ENCODE assay signal across 2 cellular contexts in the genomic region with DNA sequence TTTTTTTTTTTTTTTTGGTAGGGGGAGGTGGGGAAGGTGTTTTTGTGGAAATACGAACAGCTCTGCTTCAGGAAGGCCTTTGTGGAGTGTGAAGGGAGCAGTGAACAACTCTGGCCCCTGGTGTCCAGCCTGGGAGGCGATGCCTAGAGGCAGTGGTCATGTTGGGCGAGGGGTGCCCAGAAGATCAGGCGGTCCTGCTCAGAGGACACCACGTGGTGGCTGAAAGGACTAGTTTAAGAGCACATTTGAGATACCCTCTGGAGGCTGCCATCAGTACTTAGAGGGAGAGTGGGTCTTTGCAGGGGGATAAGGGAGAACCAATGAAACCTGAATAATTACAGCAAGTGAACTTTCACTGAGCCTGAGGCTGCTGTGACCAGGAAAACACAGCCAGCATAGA.
A peak's percentile ranks its signal among the peaks of the same experiment; 100 is the strongest.
TF ChIP-seq lines count a peak whose summit lies in the region.

No MANE protein-coding gene starts in this region.

TF ChIP-seq in WTC11, 78 proteins besides CTCF, POLR2A, EP300 and RAD21 (continued from another document):
- TF ChIP-seq, protein P1, sequence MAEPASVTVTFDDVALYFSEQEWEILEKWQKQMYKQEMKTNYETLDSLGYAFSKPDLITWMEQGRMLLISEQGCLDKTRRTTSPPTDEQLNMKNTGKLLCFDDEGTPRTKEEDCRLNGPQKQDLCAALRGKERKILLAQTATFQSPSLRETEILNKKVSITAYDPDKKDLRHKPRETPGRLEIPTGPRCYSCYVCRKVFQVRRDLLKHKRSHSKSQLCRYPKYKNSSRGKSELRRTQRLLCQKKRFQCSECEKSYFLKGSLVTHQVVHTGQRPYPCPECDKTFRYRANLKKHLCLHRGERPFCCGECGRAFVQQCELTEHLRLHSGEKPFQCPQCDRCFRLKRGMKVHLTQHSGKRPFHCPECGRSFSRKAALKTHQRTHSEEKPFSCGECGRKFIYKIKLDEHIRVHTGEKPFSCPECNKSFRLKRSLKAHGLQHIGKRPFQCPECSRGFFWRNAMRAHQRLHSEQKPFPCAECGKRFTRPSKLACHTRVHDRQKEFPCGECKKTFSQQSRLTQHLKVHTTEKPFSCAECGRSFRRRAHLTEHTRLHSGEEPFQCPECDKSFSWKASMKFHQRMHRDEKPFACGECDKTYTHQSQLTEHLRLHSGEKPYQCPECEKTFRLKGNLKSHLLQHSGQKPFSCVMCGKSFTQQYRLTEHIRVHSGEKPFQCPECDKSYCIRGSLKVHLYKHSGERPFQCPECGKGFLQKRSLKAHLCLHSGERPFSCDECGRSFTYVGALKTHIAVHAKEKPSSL (CRISPR knock-in tag; conservative IDR thresholded peaks at IDR 0.05) = no peak
- no peak for TF ChIP-seq SOX15 (CRISPR knock-in tag; IDR thresholded peaks at IDR 0.05)
- TF ChIP-seq ZNF423 (CRISPR knock-in tag; IDR thresholded peaks at IDR 0.05) = no peak
- TF ChIP-seq CBFB (CRISPR knock-in tag; IDR thresholded peaks at IDR 0.05; ENCODE audit: low read depth) = no peak
- TF ChIP-seq ZBTB21 (CRISPR knock-in tag; IDR thresholded peaks at IDR 0.05; ENCODE audit: borderline replicate concordance) = no peak
- TF ChIP-seq, protein P2, sequence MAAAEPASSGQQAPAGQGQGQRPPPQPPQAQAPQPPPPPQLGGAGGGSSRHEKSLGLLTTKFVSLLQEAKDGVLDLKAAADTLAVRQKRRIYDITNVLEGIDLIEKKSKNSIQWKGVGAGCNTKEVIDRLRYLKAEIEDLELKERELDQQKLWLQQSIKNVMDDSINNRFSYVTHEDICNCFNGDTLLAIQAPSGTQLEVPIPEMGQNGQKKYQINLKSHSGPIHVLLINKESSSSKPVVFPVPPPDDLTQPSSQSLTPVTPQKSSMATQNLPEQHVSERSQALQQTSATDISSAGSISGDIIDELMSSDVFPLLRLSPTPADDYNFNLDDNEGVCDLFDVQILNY (CRISPR knock-in tag; IDR thresholded peaks at IDR 0.05) = no peak
- TF ChIP-seq, protein P3, sequence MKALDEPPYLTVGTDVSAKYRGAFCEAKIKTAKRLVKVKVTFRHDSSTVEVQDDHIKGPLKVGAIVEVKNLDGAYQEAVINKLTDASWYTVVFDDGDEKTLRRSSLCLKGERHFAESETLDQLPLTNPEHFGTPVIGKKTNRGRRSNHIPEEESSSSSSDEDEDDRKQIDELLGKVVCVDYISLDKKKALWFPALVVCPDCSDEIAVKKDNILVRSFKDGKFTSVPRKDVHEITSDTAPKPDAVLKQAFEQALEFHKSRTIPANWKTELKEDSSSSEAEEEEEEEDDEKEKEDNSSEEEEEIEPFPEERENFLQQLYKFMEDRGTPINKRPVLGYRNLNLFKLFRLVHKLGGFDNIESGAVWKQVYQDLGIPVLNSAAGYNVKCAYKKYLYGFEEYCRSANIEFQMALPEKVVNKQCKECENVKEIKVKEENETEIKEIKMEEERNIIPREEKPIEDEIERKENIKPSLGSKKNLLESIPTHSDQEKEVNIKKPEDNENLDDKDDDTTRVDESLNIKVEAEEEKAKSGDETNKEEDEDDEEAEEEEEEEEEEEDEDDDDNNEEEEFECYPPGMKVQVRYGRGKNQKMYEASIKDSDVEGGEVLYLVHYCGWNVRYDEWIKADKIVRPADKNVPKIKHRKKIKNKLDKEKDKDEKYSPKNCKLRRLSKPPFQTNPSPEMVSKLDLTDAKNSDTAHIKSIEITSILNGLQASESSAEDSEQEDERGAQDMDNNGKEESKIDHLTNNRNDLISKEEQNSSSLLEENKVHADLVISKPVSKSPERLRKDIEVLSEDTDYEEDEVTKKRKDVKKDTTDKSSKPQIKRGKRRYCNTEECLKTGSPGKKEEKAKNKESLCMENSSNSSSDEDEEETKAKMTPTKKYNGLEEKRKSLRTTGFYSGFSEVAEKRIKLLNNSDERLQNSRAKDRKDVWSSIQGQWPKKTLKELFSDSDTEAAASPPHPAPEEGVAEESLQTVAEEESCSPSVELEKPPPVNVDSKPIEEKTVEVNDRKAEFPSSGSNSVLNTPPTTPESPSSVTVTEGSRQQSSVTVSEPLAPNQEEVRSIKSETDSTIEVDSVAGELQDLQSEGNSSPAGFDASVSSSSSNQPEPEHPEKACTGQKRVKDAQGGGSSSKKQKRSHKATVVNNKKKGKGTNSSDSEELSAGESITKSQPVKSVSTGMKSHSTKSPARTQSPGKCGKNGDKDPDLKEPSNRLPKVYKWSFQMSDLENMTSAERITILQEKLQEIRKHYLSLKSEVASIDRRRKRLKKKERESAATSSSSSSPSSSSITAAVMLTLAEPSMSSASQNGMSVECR (CRISPR knock-in tag; IDR thresholded peaks at IDR 0.05; ENCODE audit: borderline replicate concordance) = no peak
- TF ChIP-seq, protein P4, sequence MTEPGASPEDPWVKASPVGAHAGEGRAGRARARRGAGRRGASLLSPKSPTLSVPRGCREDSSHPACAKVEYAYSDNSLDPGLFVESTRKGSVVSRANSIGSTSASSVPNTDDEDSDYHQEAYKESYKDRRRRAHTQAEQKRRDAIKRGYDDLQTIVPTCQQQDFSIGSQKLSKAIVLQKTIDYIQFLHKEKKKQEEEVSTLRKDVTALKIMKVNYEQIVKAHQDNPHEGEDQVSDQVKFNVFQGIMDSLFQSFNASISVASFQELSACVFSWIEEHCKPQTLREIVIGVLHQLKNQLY (CRISPR knock-in tag; IDR thresholded peaks at IDR 0.05) = no peak
- TF ChIP-seq ZNF396 (CRISPR knock-in tag; IDR thresholded peaks at IDR 0.05; ENCODE audit: borderline replicate concordance) = no peak

TF ChIP-seq in HepG2, 621 proteins besides CTCF, POLR2A, EP300 and RAD21 (continued from another document):
- TF ChIP-seq, protein P5, sequence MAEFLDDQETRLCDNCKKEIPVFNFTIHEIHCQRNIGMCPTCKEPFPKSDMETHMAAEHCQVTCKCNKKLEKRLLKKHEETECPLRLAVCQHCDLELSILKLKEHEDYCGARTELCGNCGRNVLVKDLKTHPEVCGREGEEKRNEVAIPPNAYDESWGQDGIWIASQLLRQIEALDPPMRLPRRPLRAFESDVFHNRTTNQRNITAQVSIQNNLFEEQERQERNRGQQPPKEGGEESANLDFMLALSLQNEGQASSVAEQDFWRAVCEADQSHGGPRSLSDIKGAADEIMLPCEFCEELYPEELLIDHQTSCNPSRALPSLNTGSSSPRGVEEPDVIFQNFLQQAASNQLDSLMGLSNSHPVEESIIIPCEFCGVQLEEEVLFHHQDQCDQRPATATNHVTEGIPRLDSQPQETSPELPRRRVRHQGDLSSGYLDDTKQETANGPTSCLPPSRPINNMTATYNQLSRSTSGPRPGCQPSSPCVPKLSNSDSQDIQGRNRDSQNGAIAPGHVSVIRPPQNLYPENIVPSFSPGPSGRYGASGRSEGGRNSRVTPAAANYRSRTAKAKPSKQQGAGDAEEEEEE (CRISPR knock-in tag; IDR thresholded peaks at IDR 0.05; ENCODE audit: borderline replicate concordance) = no peak
- TF ChIP-seq, protein P6, sequence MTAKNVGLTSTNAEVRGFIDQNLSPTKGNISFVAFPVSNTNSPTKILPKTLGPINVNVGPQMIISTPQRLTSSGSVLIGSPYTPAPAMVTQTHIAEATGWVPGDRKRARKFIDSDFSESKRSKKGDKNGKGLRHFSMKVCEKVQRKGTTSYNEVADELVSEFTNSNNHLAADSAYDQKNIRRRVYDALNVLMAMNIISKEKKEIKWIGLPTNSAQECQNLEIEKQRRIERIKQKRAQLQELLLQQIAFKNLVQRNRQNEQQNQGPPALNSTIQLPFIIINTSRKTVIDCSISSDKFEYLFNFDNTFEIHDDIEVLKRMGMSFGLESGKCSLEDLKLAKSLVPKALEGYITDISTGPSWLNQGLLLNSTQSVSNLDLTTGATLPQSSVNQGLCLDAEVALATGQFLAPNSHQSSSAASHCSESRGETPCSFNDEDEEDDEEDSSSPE (CRISPR knock-in tag; IDR thresholded peaks at IDR 0.05) = no peak
- no peak for TF ChIP-seq HOXA7 (CRISPR knock-in tag; IDR thresholded peaks at IDR 0.05)
- TF ChIP-seq, protein P7, sequence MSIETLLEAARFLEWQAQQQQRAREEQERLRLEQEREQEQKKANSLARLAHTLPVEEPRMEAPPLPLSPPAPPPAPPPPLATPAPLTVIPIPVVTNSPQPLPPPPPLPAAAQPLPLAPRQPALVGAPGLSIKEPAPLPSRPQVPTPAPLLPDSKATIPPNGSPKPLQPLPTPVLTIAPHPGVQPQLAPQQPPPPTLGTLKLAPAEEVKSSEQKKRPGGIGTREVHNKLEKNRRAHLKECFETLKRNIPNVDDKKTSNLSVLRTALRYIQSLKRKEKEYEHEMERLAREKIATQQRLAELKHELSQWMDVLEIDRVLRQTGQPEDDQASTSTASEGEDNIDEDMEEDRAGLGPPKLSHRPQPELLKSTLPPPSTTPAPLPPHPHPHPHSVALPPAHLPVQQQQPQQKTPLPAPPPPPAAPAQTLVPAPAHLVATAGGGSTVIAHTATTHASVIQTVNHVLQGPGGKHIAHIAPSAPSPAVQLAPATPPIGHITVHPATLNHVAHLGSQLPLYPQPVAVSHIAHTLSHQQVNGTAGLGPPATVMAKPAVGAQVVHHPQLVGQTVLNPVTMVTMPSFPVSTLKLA (IDR thresholded peaks at IDR 0.05) = peak; percentile 63
